18 cellular contexts compared by ENCODE assay signal in the genomic region with DNA sequence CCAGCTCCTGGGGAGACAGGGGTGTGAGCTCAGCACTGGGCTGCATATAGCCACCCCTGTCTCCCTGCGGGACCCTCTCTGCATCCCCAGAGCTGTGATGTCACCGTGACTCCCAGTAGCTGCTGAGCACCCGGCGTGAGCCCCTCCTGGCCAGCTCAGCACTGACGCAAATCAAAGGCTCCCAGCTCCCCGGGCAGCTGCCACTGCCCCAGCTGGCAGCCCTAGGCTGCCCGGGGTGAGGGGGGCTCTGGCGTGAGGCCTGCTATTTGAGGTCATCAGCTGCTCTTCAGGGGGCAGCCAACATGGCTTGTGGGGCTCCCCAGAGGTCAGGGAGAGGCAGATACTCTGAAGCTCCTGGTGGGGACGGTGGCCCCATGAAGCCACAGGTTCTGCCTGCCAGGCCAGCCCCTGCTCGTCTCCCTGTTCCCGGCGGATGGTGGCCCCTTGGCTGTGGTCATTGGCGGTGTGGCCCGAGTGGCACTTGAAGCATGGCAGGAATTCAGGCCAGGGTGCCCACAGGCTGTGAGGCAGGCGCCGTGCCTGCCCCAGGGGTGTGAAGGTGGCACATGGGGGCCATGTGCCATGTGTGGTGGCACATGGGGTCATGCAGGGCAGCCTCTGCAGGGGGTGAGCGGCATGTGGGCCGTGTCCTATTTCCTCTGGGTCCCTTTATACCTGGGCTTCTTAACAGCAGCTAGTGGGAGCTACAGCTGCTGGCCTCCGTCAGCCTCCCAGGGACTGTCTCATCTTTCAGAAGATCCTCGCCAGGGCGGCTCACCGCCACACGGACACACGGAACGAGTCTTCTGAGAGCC.
A peak's percentile ranks its signal among the peaks of the same experiment; 100 is the strongest.
DNase-seq lines count a peak whose midpoint lies in the region; ATAC-seq and TF ChIP-seq lines count a peak whose summit lies in the region.
"Had no signal": no experiment of that assay in that cellular context is flagged by ENCODE, and none has a peak within 500 bp of the region (broad histone marks: within the 10 kb centered on the region; RNA-seq: fewer than 3 reads in every experiment).

No MANE protein-coding gene starts in this region.

- no peak overlapping the region for H4K91ac ChIP-seq in H9 (ENCODE audit: insufficient read length, low read depth, low read length)

- H4K8ac ChIP-seq in H9 (replicated peaks; ENCODE audit: insufficient read length, low read depth, low read length): no peak overlapping the region

- H3K9ac ChIP-seq in fibroblast of lung (ENCODE audit: insufficient read depth, low read length): no peak overlapping the region
- no peak overlapping the region for H3K9ac ChIP-seq in H9 (ENCODE audit: extremely low read depth, insufficient read length, low read length)
- H3K9ac ChIP-seq: KMS-11 had no signal

- no peaks in the 10 kb centered on the region for H3K27me3 ChIP-seq in fibroblast of lung (ENCODE audit: control insufficient read depth, insufficient read depth, low read length)
- no peaks in the 10 kb centered on the region for H3K27me3 ChIP-seq in osteoblast (ENCODE audit: insufficient read depth, low read length)
- H3K27me3 ChIP-seq in H9 (ENCODE audit: insufficient read depth, low read length): no peaks in the 10 kb centered on the region
- H3K27me3 ChIP-seq: pancreas had no signal

- DNase-seq in COLO668 (lab: John Stamatoyannopoulos, UW; ENCODE audit: unreplicated experiment) (peak; percentile 27), NCI-H69 (lab: John Stamatoyannopoulos, UW) (peak; percentile 75), fibroblast of lung (ENCODE audit: low read depth in 2 of 2) (peak; percentile 52 to 59), osteoblast (ENCODE audit: insufficient read length, low spot score, missing footprints) (no peak), H9 (no peak), coronary artery (ENCODE audit: low spot score) (no peak)
- DNase-seq: activated CD4-positive, alpha-beta T cell treated with anti-CD3 and anti-CD28 coated beads, Interleukin-2, amount 50 U/mL, for 48 hours; CD4-positive, alpha-beta memory T cell; effector CD4-positive, alpha-beta T cell; GOT3; midbrain; NCI-H187 treated with DMSO at 0.1 percent for 48 hours; NCI-H774 had no signal

- peaks cover 13 to 20% of the 10 kb centered on the region in 2 experiments for H3K9me3 Mint-ChIP-seq in H9

- H3K56ac ChIP-seq in H9 (ENCODE audit: insufficient read length, low read depth, low read length): no peak overlapping the region

- H3K36me3 Mint-ChIP-seq in H9 (ENCODE audit: insufficient read depth in 1 of 3, low read depth in 3 of 3): peaks cover 2 to 15% (median 10%) of the 10 kb centered on the region in 3 experiments
- H3K36me3 Mint-ChIP-seq: CD4-positive, alpha-beta memory T cell had no signal

- peaks cover 2% of the 10 kb centered on the region; the same call in 1 of the 2 replicates for H3K27me3 Mint-ChIP-seq in H9 (ENCODE audit: low read depth)

- H3K4me1 ChIP-seq in fibroblast of lung (ENCODE audit: control insufficient read depth, extremely low read depth, insufficient read depth, low read length) (peaks cover 6% of the 10 kb centered on the region), osteoblast (ENCODE audit: insufficient read depth, low read length) (peaks cover 10% of the 10 kb centered on the region), H9 (ENCODE audit: insufficient read depth, low read length) (no peaks in the 10 kb centered on the region)

- TF ChIP-seq CTCF in fibroblast of lung (conservative IDR thresholded peaks at IDR 0.05 in 1 of 2, IDR thresholded peaks at IDR 0.05 in 1 of 2; ENCODE audit: low read depth in 1 of 2, low read length in 2 of 2): no peak
- TF ChIP-seq CTCF in osteoblast (IDR thresholded peaks at IDR 0.05; ENCODE audit: extremely low read depth, low read depth, low read length): no peak
- TF ChIP-seq CTCF in H9 (conservative IDR thresholded peaks at IDR 0.05): no peak
- no peak for TF ChIP-seq CTCF in coronary artery (IDR thresholded peaks at IDR 0.05)

- H3K27ac ChIP-seq in fibroblast of lung (ENCODE audit: insufficient read depth, low read length): peak overlapping the region; percentile 54
- peak overlapping the region; percentile 71 for H3K27ac ChIP-seq in osteoblast (ENCODE audit: low read depth, low read length)
- H3K27ac ChIP-seq in H9 (ENCODE audit: insufficient read length, low read depth, low read length): no peak overlapping the region
- no peak overlapping the region for H3K27ac ChIP-seq in coronary artery
- H3K27ac ChIP-seq: KMS-11, tibial nerve had no signal

- H3K4me2 ChIP-seq in fibroblast of lung (ENCODE audit: extremely low read depth, insufficient read depth, low read length) (no peak overlapping the region), osteoblast (ENCODE audit: insufficient read depth, low read length) (peak overlapping the region; percentile 48), H9 (ENCODE audit: insufficient read depth, insufficient read length, low read length) (no peak overlapping the region)
- H3K4me2 ChIP-seq: KMS-11 had no signal

- H2AFZ ChIP-seq in fibroblast of lung (ENCODE audit: low read length) (no peak overlapping the region), osteoblast (ENCODE audit: low read length) (no peak overlapping the region), H9 (ENCODE audit: low read length) (no peak overlapping the region)

- H3K9me3 ChIP-seq in fibroblast of lung (ENCODE audit: control insufficient read depth, insufficient read depth, low read depth, low read length): no peaks in the 10 kb centered on the region
- no peaks in the 10 kb centered on the region for H3K9me3 ChIP-seq in osteoblast (ENCODE audit: low read depth, low read length)
- H3K9me3 ChIP-seq in H9 (ENCODE audit: control insufficient read depth, low read depth, low read length): no peaks in the 10 kb centered on the region
- H3K9me3 ChIP-seq: pancreas, tibial nerve had no signal

- no peak overlapping the region for H2BK5ac ChIP-seq in H9 (ENCODE audit: insufficient read length, low read length)

- WGBS in H9 (ENCODE audit: extremely low coverage, insufficient read length, low lambda C conversion rate): no CpG with 5 or more reads among the region's 25 CpGs

- no peak overlapping the region for H3K4ac ChIP-seq in H9 (ENCODE audit: low read depth, low read length)

- H3K79me1 ChIP-seq in H9 (ENCODE audit: insufficient read depth, low read depth, low read length, poor library complexity, severe bottlenecking): no peaks in the 10 kb centered on the region

- H4K20me1 ChIP-seq in fibroblast of lung (ENCODE audit: control insufficient read depth, extremely low read depth, insufficient read depth, low read length): no peaks in the 10 kb centered on the region
- no peaks in the 10 kb centered on the region for H4K20me1 ChIP-seq in osteoblast (ENCODE audit: insufficient read depth, low read length)
- no peaks in the 10 kb centered on the region for H4K20me1 ChIP-seq in H9 (ENCODE audit: control insufficient read depth, insufficient read depth, insufficient read length)

- H2AK5ac ChIP-seq in H9 (ENCODE audit: insufficient read length, low read length): no peak overlapping the region

- no peaks in the 10 kb centered on the region for H3K36me3 ChIP-seq in fibroblast of lung (ENCODE audit: control insufficient read depth, insufficient read depth, low read length)
- H3K36me3 ChIP-seq in osteoblast (ENCODE audit: insufficient read depth, low read length): no peaks in the 10 kb centered on the region
- H3K36me3 ChIP-seq: pancreas, tibial nerve had no signal

- peaks cover 4 to 13% of the 10 kb centered on the region in 2 experiments; a peak in 3 of 4 replicates for H3K4me1 Mint-ChIP-seq in H9

- H2BK120ac ChIP-seq in H9 (ENCODE audit: low read depth, low read length, poor library complexity, severe bottlenecking): no peak overlapping the region

- H3K4me3 ChIP-seq in fibroblast of lung (replicated peaks in 1 of 4; ENCODE audit: control extremely low read depth in 1 of 4, insufficient read depth in 1 of 4, low read depth in 3 of 4, low read length in 4 of 4) (no peak overlapping the region), osteoblast (ENCODE audit: insufficient read depth, low read length) (no peak overlapping the region), coronary artery (no peak overlapping the region)
- H3K4me3 ChIP-seq: pancreas, tibial nerve had no signal

- no peak overlapping the region for H2BK12ac ChIP-seq in H9 (ENCODE audit: insufficient read length, low read depth, low read length)

- H3K27ac Mint-ChIP-seq in H9: no peak overlapping the region

- H3K23me2 ChIP-seq in H9 (ENCODE audit: insufficient read length, low read depth, low read length, poor library complexity, severe bottlenecking): no peaks in the 10 kb centered on the region

- no peak overlapping the region for H3K14ac ChIP-seq in H9 (ENCODE audit: insufficient read depth, low read length)

- H3K23ac ChIP-seq in H9 (ENCODE audit: insufficient read length, low read depth, low read length): no peak overlapping the region

- H3T11ph ChIP-seq in H9 (ENCODE audit: low read length): no peak overlapping the region

- no peak overlapping the region for H3K18ac ChIP-seq in H9 (ENCODE audit: insufficient read length, low read depth, low read length)

- no peak overlapping the region for H2BK20ac ChIP-seq in H9 (ENCODE audit: low read depth, low read length, poor library complexity, severe bottlenecking)

- H3K4me3 Mint-ChIP-seq in H9: no peak overlapping the region; a peak in 1 of 5 replicates
- H3K4me3 Mint-ChIP-seq: CD4-positive, alpha-beta memory T cell had no signal

- no peaks in the 10 kb centered on the region for H3K79me2 ChIP-seq in fibroblast of lung (ENCODE audit: control insufficient read depth, insufficient read depth, low read length)
- H3K79me2 ChIP-seq in osteoblast (ENCODE audit: insufficient read depth, low read length): no peaks in the 10 kb centered on the region
- H3K79me2 ChIP-seq in H9 (ENCODE audit: insufficient read depth, low read length): no peaks in the 10 kb centered on the region

- ATAC-seq in GM18498 (IDR thresholded peaks at IDR 0.05; ENCODE audit: unreplicated experiment): no peak
- no peak for ATAC-seq in GM21717 (IDR thresholded peaks at IDR 0.05; ENCODE audit: unreplicated experiment)
- ATAC-seq: pancreas had no signal

- H4K5ac ChIP-seq in H9 (ENCODE audit: insufficient read length, low read depth, low read length): no peak overlapping the region

- H2BK15ac ChIP-seq in H9 (ENCODE audit: low read depth, low read length): no peak overlapping the region

Comparison
In these comparisons a context has a peak if more than half of its experiments do, and no peak if none do; other contexts are left out.
1. DNase-seq: peak in COLO668 (single experiment), NCI-H69 (single experiment) and fibroblast of lung (2 of 2); none in osteoblast (single experiment), H9 (single experiment) and coronary artery (single experiment).
2. H3K27ac ChIP-seq: peak in fibroblast of lung (single experiment) and osteoblast (single experiment); none in H9 (single experiment) and coronary artery (0 of 2).